ENCODE assay signal across 8 cellular contexts in genomic region chr20:32407131-32407760, GRCh38. TPM values are rescaled to one million over a fixed set of nuclear protein-coding genes. Genes with fewer than 3 reads are reported as not detected.
DNase-seq lines count a peak whose midpoint lies in the region; ATAC-seq lines count a peak whose summit lies in the region.
"Not testable (repeated sequence)": the region's sequence is repeated elsewhere in the genome, so short reads cannot be mapped to it uniquely, and the experiment has no call there.

No MANE protein-coding gene starts in this region.

- DNase-seq in activated CD4-positive, alpha-beta T cell treated with anti-CD3 and anti-CD28 coated beads for 36 hours, result peak; percentile 81
- peak; percentile 32 for DNase-seq in activated CD8-positive, alpha-beta memory T cell treated with anti-CD3 and anti-CD28 coated beads, Interleukin-2, amount 50 U/mL, for 24 hours (ENCODE audit: extremely low read depth)
- DNase-seq in activated effector memory CD4-positive, alpha-beta T cell treated with anti-CD3 and anti-CD28 coated beads, Interleukin-2, amount 50 U/mL, for 16 hours, result peak; percentile 84
- peak; percentile 51 for DNase-seq in effector CD4-positive, alpha-beta T cell
- peak; percentile 4 to 38 for DNase-seq in stimulated activated CD4-positive, alpha-beta T cell treated with anti-CD3 and anti-CD28 coated beads, Interleukin-15, amount 100 ng/mL, for 1 hour (ENCODE audit: low read depth in 1 of 2, low spot score in 1 of 2)
- peak; percentile 21 for DNase-seq in stimulated activated CD8-positive, alpha-beta memory T cell treated with anti-CD3 and anti-CD28 coated beads, Interleukin-12 subunit alpha, Interleukin-12 subunit beta, amount 100 ng/mL, for 24 hours (ENCODE audit: extremely low read depth)
- peak; percentile 68 for DNase-seq in stimulated activated naive CD8-positive, alpha-beta T cell treated with anti-CD3 and anti-CD28 coated beads, Interleukin-15, Interleukin-2, amounts not matched to agents 100 U/mL and 50 U/mL, for 24 hours

- H3K36me3 Mint-ChIP-seq in activated CD4-positive, alpha-beta T cell treated with anti-CD3 and anti-CD28 coated beads for 36 hours (ENCODE audit: low read depth), result peaks cover 29% of the 10 kb centered on the region

- CTCF ChIA-PET in activated CD4-positive, alpha-beta T cell treated with anti-CD3 and anti-CD28 coated beads for 36 hours (lab: Charles Lee), result interaction anchor here (0.5 to 1.3 kb wide), 2 partner anchors 10 to 196 kb away, joined by 3 to 5 read pairs; no protein-coding TSS in a partner anchor

- H3K9me3 ChIP-seq in KOPT-K1 (ENCODE audit: insufficient read depth, low read length, poor library complexity, severe bottlenecking), result not testable (repeated sequence)

- H3K27me3 Mint-ChIP-seq in activated CD4-positive, alpha-beta T cell treated with anti-CD3 and anti-CD28 coated beads for 36 hours, result not testable (repeated sequence)

- peak overlapping the region; percentile 57 for H3K27ac Mint-ChIP-seq in activated CD4-positive, alpha-beta T cell treated with anti-CD3 and anti-CD28 coated beads for 36 hours

- POLR2A ChIA-PET in activated CD4-positive, alpha-beta T cell treated with anti-CD3 and anti-CD28 coated beads for 36 hours (lab: Charles Lee), result interaction anchor here (0.6 kb wide), 1 partner anchor 11 kb away, joined by 4 read pairs; no protein-coding TSS in a partner anchor

- H3K27ac ChIP-seq in KOPT-K1 (ENCODE audit: low read depth, low read length, poor library complexity, severe bottlenecking), result peak overlapping the region; percentile 43

- H3K36me3 ChIP-seq in KOPT-K1 (ENCODE audit: insufficient read depth, low read length), result peaks cover 30% of the 10 kb centered on the region

- peaks cover 54% of the 10 kb centered on the region for H3K4me1 Mint-ChIP-seq in activated CD4-positive, alpha-beta T cell treated with anti-CD3 and anti-CD28 coated beads for 36 hours

- ATAC-seq in activated CD4-positive, alpha-beta T cell treated with anti-CD3 and anti-CD28 coated beads for 36 hours, result peak; percentile 91
- ATAC-seq in stimulated activated naive CD8-positive, alpha-beta T cell treated with anti-CD3 and anti-CD28 coated beads, Interleukin-15, Interleukin-2, amounts not matched to agents 100 U/mL and 50 U/mL, for 24 hours, result peak; percentile 90

- intact Hi-C loops in activated CD4-positive, alpha-beta T cell treated with anti-CD3 and anti-CD28 coated beads for 36 hours (cut with DNase I, micrococcal nuclease), result not testable (repeated sequence)

- not testable (repeated sequence) for H3K9me3 Mint-ChIP-seq in activated CD4-positive, alpha-beta T cell treated with anti-CD3 and anti-CD28 coated beads for 36 hours (ENCODE audit: low read depth)

- peak overlapping the region; percentile 49 for H3K4me3 Mint-ChIP-seq in activated CD4-positive, alpha-beta T cell treated with anti-CD3 and anti-CD28 coated beads for 36 hours

RNA-seq across cellular contexts. Expression of gene ASXL1, which starts 49.1 kb away (rescaled TPM):
- total RNA-seq in activated CD4-positive, alpha-beta T cell treated with anti-CD3 and anti-CD28 coated beads for 36 hours, result 100 to 1,000 TPM; 129 to 141 TPM

Comparison
In these comparisons a context has a peak if more than half of its experiments do, and no peak if none do; other contexts are left out.
1. Peak in every context shown above with its lines: DNase-seq, ATAC-seq and H3K27ac ChIP-seq.
2. DNase-seq: peak in every context shown above with its lines; median percentile 84 in activated effector memory CD4-positive, alpha-beta T cell treated with anti-CD3 and anti-CD28 coated beads, Interleukin-2, amount 50 U/mL, for 16 hours; 81 in activated CD4-positive, alpha-beta T cell treated with anti-CD3 and anti-CD28 coated beads for 36 hours; 68 in stimulated activated naive CD8-positive, alpha-beta T cell treated with anti-CD3 and anti-CD28 coated beads, Interleukin-15, Interleukin-2, amounts not matched to agents 100 U/mL and 50 U/mL, for 24 hours; 51 in effector CD4-positive, alpha-beta T cell; 32 in activated CD8-positive, alpha-beta memory T cell treated with anti-CD3 and anti-CD28 coated beads, Interleukin-2, amount 50 U/mL, for 24 hours; 21 in stimulated activated CD4-positive, alpha-beta T cell treated with anti-CD3 and anti-CD28 coated beads, Interleukin-15, amount 100 ng/mL, for 1 hour; 21 in stimulated activated CD8-positive, alpha-beta memory T cell treated with anti-CD3 and anti-CD28 coated beads, Interleukin-12 subunit alpha, Interleukin-12 subunit beta, amount 100 ng/mL, for 24 hours.